1 cellular context compared by ENCODE assay signal in genomic region chr1:203287896-203288295, GRCh38.
TF ChIP-seq lines count a peak whose summit lies in the region.

No MANE protein-coding gene starts in this region.

TF ChIP-seq in endothelial cell of umbilical vein, 7 proteins besides CTCF, POLR2A, EP300 and RAD21:
- no peak for TF ChIP-seq MAX (IDR thresholded peaks at IDR 0.05; ENCODE audit: insufficient read depth, insufficient read length)
- no peak for TF ChIP-seq FOS (IDR thresholded peaks at IDR 0.05; ENCODE audit: borderline replicate concordance, insufficient read depth, low read length)
- no peak for TF ChIP-seq POLR2AphosphoS5 (IDR thresholded peaks at IDR 0.05; ENCODE audit: insufficient read depth, low read depth, low read length)
